Comparison of ENCODE assay signal across 1 cellular context in genomic region chr22:27836181-27836580, GRCh38.
TF ChIP-seq lines count a peak whose summit lies in the region.

No MANE protein-coding gene starts in this region.

TF ChIP-seq in GM23338, 12 proteins besides CTCF, POLR2A, EP300 and RAD21:
- TF ChIP-seq ZNF462 (CRISPR knock-in tag; IDR thresholded peaks at IDR 0.05) (no peak), ZNF114 (CRISPR knock-in tag; IDR thresholded peaks at IDR 0.05) (no peak), EZH2 (IDR thresholded peaks at IDR 0.05; ENCODE audit: low read depth, unreplicated experiment) (no peak), ETS1 (IDR thresholded peaks at IDR 0.05) (no peak), JUNB (IDR thresholded peaks at IDR 0.05; ENCODE audit: unreplicated experiment) (no peak), STAT1 (IDR thresholded peaks at IDR 0.05; ENCODE audit: unreplicated experiment) (no peak), NANOG (IDR thresholded peaks at IDR 0.05; ENCODE audit: borderline replicate concordance) (no peak), CREB1 (CRISPR knock-in tag; IDR thresholded peaks at IDR 0.05; ENCODE audit: low read depth) (no peak)
